ENCODE assay signal across 28 cellular contexts in genomic region chr9:132725306-132725705, GRCh38.
"Had no signal": no experiment of that assay in that cellular context is flagged by ENCODE, and none has a peak within 500 bp of the region (broad histone marks: within the 10 kb centered on the region; RNA-seq: fewer than 3 reads in every experiment).

No MANE protein-coding gene starts in this region.

- H3K36me3 Mint-ChIP-seq: naive thymus-derived CD4-positive, alpha-beta T cell; natural killer cell; neural progenitor cell; stimulated activated effector memory CD8-positive, alpha-beta T cell treated with anti-CD3 and anti-CD28 coated beads, Interleukin-12 subunit alpha, Interleukin-12 subunit beta, amount 100 ng/mL, for 72 hours; stimulated activated naive B cell treated with anti-CD40 and anti-IgM and Interleukin-4, amounts not matched to agents 10 μg/mL and 1 μg/mL and 100 μg/mL, for 72 hours had no signal

- H3K4me3 Mint-ChIP-seq: naive thymus-derived CD4-positive, alpha-beta T cell; natural killer cell; nephron; neural progenitor cell; stimulated activated effector memory CD8-positive, alpha-beta T cell treated with anti-CD3 and anti-CD28 coated beads, Interleukin-12 subunit alpha, Interleukin-12 subunit beta, amount 100 ng/mL, for 72 hours; stimulated activated naive B cell treated with anti-CD40 and anti-IgM and Interleukin-4, amounts not matched to agents 10 μg/mL and 1 μg/mL and 100 μg/mL, for 72 hours; stimulated activated naive CD8-positive, alpha-beta T cell treated with anti-CD3 and anti-CD28 coated beads, Interleukin-15, Interleukin-2, amounts not matched to agents 100 ng/mL and 50 ng/mL, for 24 hours had no signal

- ATAC-seq: naive thymus-derived CD4-positive, alpha-beta T cell; natural killer cell; right lobe of liver; stimulated activated effector memory CD8-positive, alpha-beta T cell treated with anti-CD3 and anti-CD28 coated beads, Interleukin-12 subunit alpha, Interleukin-12 subunit beta, amount 100 ng/mL, for 72 hours; stimulated activated naive B cell treated with anti-CD40 and anti-IgM and Interleukin-4, amounts not matched to agents 10 μg/mL and 1 μg/mL and 100 μg/mL, for 72 hours had no signal

- H3K36me3 ChIP-seq: neural progenitor cell, ovary, prostate gland, right atrium auricular region, right lobe of liver, sigmoid colon, stomach, thoracic aorta, thyroid gland, upper lobe of left lung, uterus had no signal

- H3K4me3 ChIP-seq: neural progenitor cell, ovary, prostate gland, right atrium auricular region, right lobe of liver, sigmoid colon, stomach, thoracic aorta, thyroid gland, tibial nerve, upper lobe of left lung, uterus had no signal

- DNase-seq: naive thymus-derived CD4-positive, alpha-beta T cell; natural killer cell; occipital lobe; retina; right lobe of liver; sigmoid colon; small intestine; stimulated activated CD4-positive, alpha-beta T cell treated with anti-CD3 and anti-CD28 coated beads, Interleukin-15, amount 100 ng/mL, for 24 hours; stimulated activated CD4-positive, alpha-beta T cell treated with anti-CD3 and anti-CD28 coated beads, Interleukin-2, amount 100 ng/mL, for 24 hours; stimulated activated CD4-positive, alpha-beta T cell treated with anti-CD3 and anti-CD28 coated beads, Interleukin-2, amount 100 ng/mL, for 48 hours; stimulated activated CD4-positive, alpha-beta T cell treated with anti-CD3 and anti-CD28 coated beads, Interleukin-4, amount 100 ng/mL, for 24 hours; stimulated activated naive B cell treated with anti-CD40 and anti-IgM and Interleukin-4, amounts not matched to agents 10 μg/mL and 1 μg/mL and 100 μg/mL, for 72 hours; stimulated activated naive CD4-positive, alpha-beta T cell treated with Interleukin-2 at 50 U/mL for 16 hours; stomach; thyroid gland; trophoblast cell; upper lobe of left lung; uterus had no signal

- H3K9ac ChIP-seq: neural progenitor cell, parathyroid adenoma had no signal

- H3K27ac Mint-ChIP-seq: naive thymus-derived CD4-positive, alpha-beta T cell; natural killer cell; nephron; stimulated activated effector memory CD8-positive, alpha-beta T cell treated with anti-CD3 and anti-CD28 coated beads, Interleukin-12 subunit alpha, Interleukin-12 subunit beta, amount 100 ng/mL, for 72 hours; stimulated activated naive B cell treated with anti-CD40 and anti-IgM and Interleukin-4, amounts not matched to agents 10 μg/mL and 1 μg/mL and 100 μg/mL, for 72 hours; stimulated activated naive CD8-positive, alpha-beta T cell treated with anti-CD3 and anti-CD28 coated beads, Interleukin-15, Interleukin-2, amounts not matched to agents 100 ng/mL and 50 ng/mL, for 24 hours had no signal

- H3K4me1 ChIP-seq: neural progenitor cell, parathyroid adenoma, prostate gland, right atrium auricular region, right lobe of liver, sigmoid colon, stomach, thyroid gland, tibial nerve, uterus had no signal

- H3K4me1 Mint-ChIP-seq: naive thymus-derived CD4-positive, alpha-beta T cell; natural killer cell; nephron; stimulated activated effector memory CD8-positive, alpha-beta T cell treated with anti-CD3 and anti-CD28 coated beads, Interleukin-12 subunit alpha, Interleukin-12 subunit beta, amount 100 ng/mL, for 72 hours; stimulated activated naive B cell treated with anti-CD40 and anti-IgM and Interleukin-4, amounts not matched to agents 10 μg/mL and 1 μg/mL and 100 μg/mL, for 72 hours had no signal

- H3K9me3 ChIP-seq: ovary, prostate gland, right atrium auricular region, right lobe of liver, sigmoid colon, stomach, thoracic aorta, thyroid gland, tibial nerve, upper lobe of left lung, uterus had no signal

- FAIRE-seq: small intestine had no signal

- H3K27ac ChIP-seq: neural progenitor cell, ovary, parathyroid adenoma, prostate gland, right atrium auricular region, right lobe of liver, sigmoid colon, stomach, thoracic aorta, thyroid gland, tibial nerve, upper lobe of left lung, uterus had no signal

- H3K27me3 ChIP-seq: neural progenitor cell, ovary, right atrium auricular region, right lobe of liver, thyroid gland, tibial nerve, upper lobe of left lung, uterus had no signal

- H3K9me3 Mint-ChIP-seq: naive thymus-derived CD4-positive, alpha-beta T cell; natural killer cell; nephron; stimulated activated effector memory CD8-positive, alpha-beta T cell treated with anti-CD3 and anti-CD28 coated beads, Interleukin-12 subunit alpha, Interleukin-12 subunit beta, amount 100 ng/mL, for 72 hours; stimulated activated naive B cell treated with anti-CD40 and anti-IgM and Interleukin-4, amounts not matched to agents 10 μg/mL and 1 μg/mL and 100 μg/mL, for 72 hours; stimulated activated naive CD8-positive, alpha-beta T cell treated with anti-CD3 and anti-CD28 coated beads, Interleukin-15, Interleukin-2, amounts not matched to agents 100 ng/mL and 50 ng/mL, for 24 hours had no signal
